Comparison of ENCODE assay signal across 8 cellular contexts in the genomic region with DNA sequence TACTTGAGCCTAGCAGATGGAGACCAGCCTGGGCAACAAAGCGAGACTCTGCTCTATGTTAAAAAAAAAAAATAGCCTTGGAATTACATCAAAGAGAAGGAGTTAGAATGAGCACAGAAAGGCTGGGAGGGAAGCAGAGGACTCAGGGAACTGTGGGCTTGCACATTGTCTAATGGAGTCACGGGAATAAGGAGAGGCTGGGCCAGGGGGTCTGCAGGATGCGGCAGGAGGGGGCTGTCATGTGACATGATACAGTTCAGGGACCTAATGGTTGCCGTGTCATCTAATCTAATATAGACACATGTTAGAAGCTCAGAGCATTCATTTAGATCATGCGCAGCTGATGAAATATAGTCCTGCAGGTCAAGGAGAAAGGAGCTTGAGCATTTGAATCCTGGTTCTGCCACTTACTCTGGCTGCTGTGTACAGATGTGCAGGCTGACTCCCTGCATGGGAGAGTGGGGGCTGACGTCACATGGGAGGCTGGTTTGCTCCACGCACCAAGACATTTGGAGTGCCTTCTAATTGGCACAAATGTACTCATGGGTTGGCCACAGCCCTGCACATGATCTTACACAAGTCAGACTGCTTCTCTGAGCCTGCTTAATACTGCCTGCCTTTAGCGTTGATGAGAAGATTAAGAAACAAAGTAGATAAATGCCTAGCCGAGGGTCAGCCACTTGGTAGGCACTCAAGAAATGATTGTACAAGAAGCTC. TPM values are rescaled to one million over a fixed set of nuclear protein-coding genes. Genes with fewer than 3 reads are reported as not detected.
DNase-seq lines count a peak whose midpoint lies in the region; ATAC-seq and TF ChIP-seq lines count a peak whose summit lies in the region.

No MANE protein-coding gene starts in this region.

- peaks cover 52% of the 10 kb centered on the region for H3K4me1 ChIP-seq in CD4-positive, alpha-beta memory T cell (ENCODE audit: insufficient read depth, low read length)
- H3K4me1 ChIP-seq in Loucy (ENCODE audit: insufficient read depth, low read length, poor library complexity, severe bottlenecking): peaks cover 49% of the 10 kb centered on the region
- H3K4me1 ChIP-seq in upper lobe of left lung: peaks cover 23 to 39% (median 31%) of the 10 kb centered on the region in 4 donors

- peak overlapping the region; percentile 65 for H3K27ac ChIP-seq in CD4-positive, alpha-beta memory T cell (ENCODE audit: low read depth, low read length)
- H3K27ac ChIP-seq in upper lobe of left lung: peak overlapping the region; percentile 79 to 89 (median 82)

- no peak for TF ChIP-seq EP300 in upper lobe of left lung (IDR thresholded peaks at IDR 0.05)

- H4K20me1 ChIP-seq in Loucy (ENCODE audit: insufficient read depth, low read length, poor library complexity, severe bottlenecking): no peaks in the 10 kb centered on the region

- H3K27ac Mint-ChIP-seq in CD4-positive, alpha-beta memory T cell: peak overlapping the region; percentile 97 to 99 (median 98)
- H3K27ac Mint-ChIP-seq in activated T-cell treated with anti-CD3 and anti-CD28 coated beads, Interleukin-2, amount 50 U/mL, for 72 hours: peak overlapping the region; percentile 93

- peaks cover 7% of the 10 kb centered on the region; the same call in 1 of the 2 replicates for H3K79me2 ChIP-seq in Loucy (ENCODE audit: insufficient read depth, low read length)

- peak overlapping the region; percentile 91 for H3K9ac ChIP-seq in Loucy (ENCODE audit: low read depth, low read length, poor library complexity, severe bottlenecking)

- H3K27me3 ChIP-seq in CD4-positive, alpha-beta memory T cell (ENCODE audit: insufficient read depth, low read length): no peaks in the 10 kb centered on the region
- no peaks in the 10 kb centered on the region for H3K27me3 ChIP-seq in Loucy (ENCODE audit: insufficient read depth, low read length, poor library complexity, severe bottlenecking)
- no peaks in the 10 kb centered on the region for H3K27me3 ChIP-seq in upper lobe of left lung

- POLR2A ChIA-PET in CD4-positive, alpha-beta memory T cell (lab: Charles Lee; ENCODE audit: partially characterized antibody): interaction anchor here (0.7 to 5.6 kb wide), 10 partner anchors 7 to 152 kb away, joined by 3 to 87 read pairs (median 3); partner anchors contain the start of genes ATP1B3 and RNF7

- H3K36me3 ChIP-seq in CD4-positive, alpha-beta memory T cell (ENCODE audit: insufficient read depth, low read length): no peaks in the 10 kb centered on the region
- no peaks in the 10 kb centered on the region for H3K36me3 ChIP-seq in Loucy (ENCODE audit: insufficient read depth, low read length)
- no peaks in the 10 kb centered on the region for H3K36me3 ChIP-seq in upper lobe of left lung

- peaks cover 0 to 5% of the 10 kb centered on the region in 2 donors for H3K36me3 Mint-ChIP-seq in CD4-positive, alpha-beta memory T cell
- H3K36me3 Mint-ChIP-seq in activated T-cell treated with anti-CD3 and anti-CD28 coated beads, Interleukin-2, amount 50 U/mL, for 72 hours (ENCODE audit: insufficient read depth in 2 of 2): no peaks in the 10 kb centered on the region

- peak overlapping the region; percentile 90 to 96 (median 92) for H3K4me3 Mint-ChIP-seq in CD4-positive, alpha-beta memory T cell
- peak overlapping the region; percentile 84 to 88 for H3K4me3 Mint-ChIP-seq in activated T-cell treated with anti-CD3 and anti-CD28 coated beads, Interleukin-2, amount 50 U/mL, for 72 hours

- no peaks in the 10 kb centered on the region for H3K9me3 ChIP-seq in CD4-positive, alpha-beta memory T cell (ENCODE audit: control insufficient read depth in 1 of 2, low read length in 2 of 2)
- H3K9me3 ChIP-seq in Loucy (ENCODE audit: insufficient read depth, low read depth, low read length) (no peaks in the 10 kb centered on the region), upper lobe of left lung (no peaks in the 10 kb centered on the region)

- peaks cover 46 to 60% (median 55%) of the 10 kb centered on the region in 4 donors for H3K4me1 Mint-ChIP-seq in CD4-positive, alpha-beta memory T cell
- peaks cover 45% of the 10 kb centered on the region for H3K4me1 Mint-ChIP-seq in activated T-cell treated with anti-CD3 and anti-CD28 coated beads, Interleukin-2, amount 50 U/mL, for 72 hours (ENCODE audit: low read depth)

- H3K9me2 ChIP-seq in Loucy (replicated peaks; ENCODE audit: low read depth, low read length): no peaks in the 10 kb centered on the region

- H3K4me2 ChIP-seq in Loucy (ENCODE audit: low read depth, low read length, poor library complexity, severe bottlenecking): peak overlapping the region; percentile 92

- peak; percentile 34 to 54 for ATAC-seq in activated T-cell treated with anti-CD3 and anti-CD28 coated beads, Interleukin-2, amount 50 U/mL, for 72 hours (replicated peaks in 1 of 2)
- ATAC-seq in upper lobe of left lung (ENCODE audit: low FRiP score in 2 of 2): peak; percentile 74 to 89
- no peak for ATAC-seq in HG03442 (IDR thresholded peaks at IDR 0.05; ENCODE audit: unreplicated experiment)
- ATAC-seq in HG02970 (IDR thresholded peaks at IDR 0.05; ENCODE audit: low FRiP score, unreplicated experiment): no peak

- H3F3A ChIP-seq in Loucy (ENCODE audit: low read depth): peaks cover 12% of the 10 kb centered on the region

- no peaks in the 10 kb centered on the region for H3K9me3 Mint-ChIP-seq in CD4-positive, alpha-beta memory T cell
- H3K9me3 Mint-ChIP-seq in activated T-cell treated with anti-CD3 and anti-CD28 coated beads, Interleukin-2, amount 50 U/mL, for 72 hours: no peaks in the 10 kb centered on the region

- peak in 4 of 5 donors; percentile 26 to 71 (median 35) for DNase-seq in CD4-positive, alpha-beta memory T cell
- DNase-seq in activated T-cell treated with anti-CD3 and anti-CD28 coated beads, Interleukin-2, amount 50 U/mL, for 72 hours: peak; percentile 42 to 44
- DNase-seq in lower leg skin (ENCODE audit: low spot score in 2 of 2) (peak; percentile 81 to 94), upper lobe of left lung (peak in 1 of 2 donors; percentile 87), GM19240 (ENCODE audit: insufficient read length, low spot score) (no peak)

- no peak for TF ChIP-seq CTCF in Loucy (conservative IDR thresholded peaks at IDR 0.05; ENCODE audit: low read length)
- TF ChIP-seq CTCF in lower leg skin (IDR thresholded peaks at IDR 0.05): no peak
- TF ChIP-seq CTCF in upper lobe of left lung (IDR thresholded peaks at IDR 0.05): no peak

- no peak for TF ChIP-seq POLR2A in lower leg skin (IDR thresholded peaks at IDR 0.05)
- no peak for TF ChIP-seq POLR2A in upper lobe of left lung (IDR thresholded peaks at IDR 0.05)

- H3K27me3 Mint-ChIP-seq in CD4-positive, alpha-beta memory T cell: no peaks in the 10 kb centered on the region
- no peaks in the 10 kb centered on the region for H3K27me3 Mint-ChIP-seq in activated T-cell treated with anti-CD3 and anti-CD28 coated beads, Interleukin-2, amount 50 U/mL, for 72 hours (ENCODE audit: low read depth)

- CTCF ChIA-PET in CD4-positive, alpha-beta memory T cell (lab: Charles Lee; ENCODE audit: partially characterized antibody): interaction anchor here (1.5 to 5.2 kb wide), 6 partner anchors 14 to 119 kb away, joined by 4 to 55 read pairs (median 7); partner anchors contain the start of genes ATP1B3 and RNF7

- WGBS in lower leg skin, 2 donors: 27 to 38% methylated on average over 9 of the region's 9 CpGs
- 57 to 71% methylated on average over 8 to 9 of the region's 9 CpGs for WGBS in upper lobe of left lung, 2 donors

- peak overlapping the region in 1 of 2 donors; percentile 76 for H3K4me3 ChIP-seq in CD4-positive, alpha-beta memory T cell (ENCODE audit: low read length in 2 of 2)
- H3K4me3 ChIP-seq in Loucy (ENCODE audit: low read length, poor library complexity, severe bottlenecking) (peak overlapping the region; percentile 76), lower leg skin (ENCODE audit: low read depth, poor library complexity, severe bottlenecking) (no peak overlapping the region), upper lobe of left lung (no peak overlapping the region)

- 0 out of 2 replicates have a peak overlapping the region, but pooled peaks have one; percentile 63 for H2AFZ ChIP-seq in Loucy (ENCODE audit: low read length)

- intact Hi-C loops in CD4-positive, alpha-beta memory T cell (cut with micrococcal nuclease): loop anchor here (1.0 to 5.0 kb wide), 5 partner anchors 58 to 1206 kb away; partner anchors contain the start of genes RASA2, RNF7, U2SURP and XRN1
- intact Hi-C loops in lower leg skin (cut with DNase I; ENCODE audit: low total_unique reads): no loop called here

RNA-seq across cellular contexts. Expression of gene GRK7, which starts 32.7 kb away (rescaled TPM):
- under 1 TPM in 1 of 2 experiments, not detected in 1; 0.25 TPM for total RNA-seq in CD4-positive, alpha-beta memory T cell
- polyA plus RNA-seq in CD4-positive, alpha-beta memory T cell: not detected
- total RNA-seq in activated T-cell treated with anti-CD3 and anti-CD28 coated beads, Interleukin-2, amount 50 U/mL, for 72 hours: not detected
- total RNA-seq in lower leg skin (under 1 TPM in 1 of 4 donors, not detected in 3; 0.34 TPM), upper lobe of left lung (under 1 TPM in 1 of 6 donors, not detected in 5; 0.22 TPM)

RNA-seq across cellular contexts. Expression of gene RNF7, which starts 57.8 kb away (rescaled TPM):
- 10 to 100 TPM; 56.3 to 65.2 TPM for total RNA-seq in CD4-positive, alpha-beta memory T cell
- 100 to 1,000 TPM; 126 to 128 TPM for polyA plus RNA-seq in CD4-positive, alpha-beta memory T cell
- total RNA-seq in activated T-cell treated with anti-CD3 and anti-CD28 coated beads, Interleukin-2, amount 50 U/mL, for 72 hours: 10 to 100 TPM; 67.2 to 77.6 TPM
- 100 to 1,000 TPM in 1 of 4 donors, 10 to 100 TPM in 3; 75.6 to 117 (median 84.1) TPM for total RNA-seq in lower leg skin
- 10 to 100 TPM in 5 of 6 donors, 1 to 10 TPM in 1; 9.4 to 76.3 (median 49.0) TPM for total RNA-seq in upper lobe of left lung

Comparison
In these comparisons a context has a peak if more than half of its experiments do, and no peak if none do; other contexts are left out.
1. ATAC-seq: peak in activated T-cell treated with anti-CD3 and anti-CD28 coated beads, Interleukin-2, amount 50 U/mL, for 72 hours (2 of 2) and upper lobe of left lung (2 of 2); none in HG03442 (single experiment) and HG02970 (single experiment).